Comparison of ENCODE assay signal across 8 cellular contexts in the genomic region with DNA sequence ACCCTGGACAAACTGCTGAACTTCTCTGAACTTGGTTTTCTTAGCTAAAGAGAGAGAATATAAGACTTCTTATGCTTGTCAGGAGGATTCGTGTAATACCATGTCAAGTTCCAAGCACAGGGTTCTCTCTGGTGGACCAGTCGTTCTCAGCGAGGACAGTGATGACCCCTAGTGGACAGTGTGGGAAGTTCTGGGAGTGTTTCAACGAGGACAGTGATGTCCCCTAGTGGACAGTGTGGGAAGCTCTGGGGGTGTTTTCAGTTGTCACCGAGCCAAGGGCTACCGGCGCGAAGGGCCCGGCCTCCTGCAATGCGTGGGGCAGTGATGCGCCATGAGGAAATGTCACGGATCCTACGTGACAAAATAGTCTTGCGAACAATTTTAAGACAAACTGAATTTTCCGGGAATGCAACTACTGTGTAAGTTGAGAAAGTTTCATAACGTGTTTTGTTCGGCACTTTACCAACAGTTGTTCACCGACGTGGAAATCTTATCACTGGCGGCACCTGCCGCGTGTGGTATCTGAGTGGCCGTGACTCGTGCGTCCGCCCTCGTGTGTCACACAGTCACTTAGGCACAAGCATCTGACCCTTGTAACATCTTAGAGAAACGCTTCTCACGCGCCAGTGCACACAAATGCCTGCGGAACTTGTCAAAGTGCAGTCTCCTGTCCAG. TPM values are rescaled to one million over a fixed set of nuclear protein-coding genes. Genes with fewer than 3 reads are reported as not detected.
DNase-seq lines count a peak whose midpoint lies in the region; FAIRE-seq and TF ChIP-seq lines count a peak whose summit lies in the region.

No MANE protein-coding gene starts in this region.

- 32 to 39% methylated on average over 31 of the region's 31 CpGs for WGBS in tibial nerve, 2 donors

- H3K27me3 ChIP-seq in tibial nerve: no peaks in the 10 kb centered on the region

- no peak for TF ChIP-seq POLR2A in tibial nerve (IDR thresholded peaks at IDR 0.05)

- no peak overlapping the region for H3K27ac ChIP-seq in HEK293 (ENCODE audit: extremely low read depth, low read depth, low read length)
- no peak overlapping the region for H3K27ac ChIP-seq in tibial nerve

- no peaks in the 10 kb centered on the region for H3K4me1 ChIP-seq in HEK293 (ENCODE audit: control insufficient read depth, insufficient read depth, low read length)
- peaks cover 0 to 5% (median 0%) of the 10 kb centered on the region in 4 donors for H3K4me1 ChIP-seq in tibial nerve

- H3K27me3 Mint-ChIP-seq in osteocyte (ENCODE audit: unreplicated experiment): no peaks in the 10 kb centered on the region

- POLR2A ChIA-PET in HEK293 (lab: Yijun Ruan, JAX): no interaction called here

- peak; percentile 46 for DNase-seq in GM04503 (ENCODE audit: low read depth)
- DNase-seq in MV-4-11 (lab: John Stamatoyannopoulos, UW): peak; percentile 86
- DNase-seq in SIG-M5 (lab: John Stamatoyannopoulos, UW): peak; percentile 61
- peak; percentile 77 for DNase-seq in activated effector memory CD4-positive, alpha-beta T cell treated with Interleukin-2 at 50 U/mL for 16 hours
- peak; percentile 84 to 92 for DNase-seq in frontal cortex (ENCODE audit: low spot score in 2 of 2)
- DNase-seq in osteocyte (ENCODE audit: extremely low spot score, unreplicated experiment): peak; percentile 95
- DNase-seq in tibial nerve (ENCODE audit: low spot score in 2 of 2): peak; percentile 90 to 98

- CTCF ChIA-PET in HEK293 (lab: Yijun Ruan, JAX): interaction anchor here (0.6 to 2.9 kb wide), 36 partner anchors 8 to 580 kb away, joined by 3 to 11 read pairs (median 4); a partner anchor contains a TSS

- H3K27ac Mint-ChIP-seq in osteocyte (ENCODE audit: unreplicated experiment): no peak overlapping the region

- no peaks in the 10 kb centered on the region for H3K36me3 Mint-ChIP-seq in osteocyte (ENCODE audit: unreplicated experiment)

- H3K4me3 ChIP-seq in HEK293 (ENCODE audit: low read depth, low read length): no peak overlapping the region
- no peak overlapping the region for H3K4me3 ChIP-seq in tibial nerve

- no peaks in the 10 kb centered on the region for H3K9me3 ChIP-seq in HEK293 (ENCODE audit: control insufficient read depth, insufficient read depth, low read depth, low read length)
- H3K9me3 ChIP-seq in tibial nerve: no peaks in the 10 kb centered on the region

- H3K9me3 Mint-ChIP-seq in osteocyte (ENCODE audit: unreplicated experiment): no peaks in the 10 kb centered on the region

- peak; percentile 95 for TF ChIP-seq CTCF in HEK293 (tag by site-specific recombination; IDR thresholded peaks at IDR 0.05)
- peak; percentile 100 for TF ChIP-seq CTCF in osteocyte (IDR thresholded peaks at IDR 0.05)
- peak; percentile 99 to 100 (median 99) for TF ChIP-seq CTCF in tibial nerve (IDR thresholded peaks at IDR 0.05)

- FAIRE-seq in frontal cortex (lab: Jason Lieb, UNC): no peak

- TF ChIP-seq EP300 in tibial nerve (IDR thresholded peaks at IDR 0.05): peak in 1 of 2 donors; percentile 57

- H3K36me3 ChIP-seq in HEK293 (ENCODE audit: control insufficient read depth in 2 of 2, insufficient read depth in 1 of 2, low read length in 2 of 2): no peaks in the 10 kb centered on the region
- H3K36me3 ChIP-seq in tibial nerve: no peaks in the 10 kb centered on the region

- H3K4me3 Mint-ChIP-seq in osteocyte (ENCODE audit: unreplicated experiment): no peak overlapping the region

- H3K4me1 Mint-ChIP-seq in osteocyte (ENCODE audit: unreplicated experiment): peaks cover 2% of the 10 kb centered on the region

TF ChIP-seq in HEK293, 187 proteins besides CTCF, POLR2A, EP300 and RAD21 (continues in another document):
- TF ChIP-seq, protein P1, sequence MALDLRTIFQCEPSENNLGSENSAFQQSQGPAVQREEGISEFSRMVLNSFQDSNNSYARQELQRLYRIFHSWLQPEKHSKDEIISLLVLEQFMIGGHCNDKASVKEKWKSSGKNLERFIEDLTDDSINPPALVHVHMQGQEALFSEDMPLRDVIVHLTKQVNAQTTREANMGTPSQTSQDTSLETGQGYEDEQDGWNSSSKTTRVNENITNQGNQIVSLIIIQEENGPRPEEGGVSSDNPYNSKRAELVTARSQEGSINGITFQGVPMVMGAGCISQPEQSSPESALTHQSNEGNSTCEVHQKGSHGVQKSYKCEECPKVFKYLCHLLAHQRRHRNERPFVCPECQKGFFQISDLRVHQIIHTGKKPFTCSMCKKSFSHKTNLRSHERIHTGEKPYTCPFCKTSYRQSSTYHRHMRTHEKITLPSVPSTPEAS (tag by site-specific recombination; IDR thresholded peaks at IDR 0.05): no peak
- TF ChIP-seq ZNF221 (tag by site-specific recombination; IDR thresholded peaks at IDR 0.05; ENCODE audit: borderline replicate concordance) (no peak), KLF8 (tag by site-specific recombination; IDR thresholded peaks at IDR 0.05) (peak; percentile 29; the same call in 1 of the 2 replicates), YY2 (tag by site-specific recombination; IDR thresholded peaks at IDR 0.05) (no peak), ZFHX2 (tag by site-specific recombination; conservative IDR thresholded peaks at IDR 0.05) (peak; percentile 39; the same call in 1 of the 2 replicates), ZBTB7A (tag by site-specific recombination; IDR thresholded peaks at IDR 0.05; ENCODE audit: low read depth) (0 out of 2 replicates have a peak, but pooled peaks have one; percentile 37), ZNF792 (tag by site-specific recombination; IDR thresholded peaks at IDR 0.05) (no peak), ZBTB8A (tag by site-specific recombination; IDR thresholded peaks at IDR 0.05) (0 out of 2 replicates have a peak, but pooled peaks have one; percentile 39), ZBTB1 (tag by site-specific recombination; IDR thresholded peaks at IDR 0.05) (no peak), ZNF501 (tag by site-specific recombination; IDR thresholded peaks at IDR 0.05) (peak; percentile 73; the same call in 1 of the 2 replicates), TCF7L2 (IDR thresholded peaks at IDR 0.05; ENCODE audit: borderline replicate concordance, low read depth, low read length) (no peak), SCRT1 (tag by site-specific recombination; IDR thresholded peaks at IDR 0.05; ENCODE audit: borderline replicate concordance) (0 out of 2 replicates have a peak, but pooled peaks have one; percentile 21), ZNF157 (tag by site-specific recombination; IDR thresholded peaks at IDR 0.05) (no peak), ZNF785 (tag by site-specific recombination; IDR thresholded peaks at IDR 0.05) (no peak)
- TF ChIP-seq, protein P2, sequence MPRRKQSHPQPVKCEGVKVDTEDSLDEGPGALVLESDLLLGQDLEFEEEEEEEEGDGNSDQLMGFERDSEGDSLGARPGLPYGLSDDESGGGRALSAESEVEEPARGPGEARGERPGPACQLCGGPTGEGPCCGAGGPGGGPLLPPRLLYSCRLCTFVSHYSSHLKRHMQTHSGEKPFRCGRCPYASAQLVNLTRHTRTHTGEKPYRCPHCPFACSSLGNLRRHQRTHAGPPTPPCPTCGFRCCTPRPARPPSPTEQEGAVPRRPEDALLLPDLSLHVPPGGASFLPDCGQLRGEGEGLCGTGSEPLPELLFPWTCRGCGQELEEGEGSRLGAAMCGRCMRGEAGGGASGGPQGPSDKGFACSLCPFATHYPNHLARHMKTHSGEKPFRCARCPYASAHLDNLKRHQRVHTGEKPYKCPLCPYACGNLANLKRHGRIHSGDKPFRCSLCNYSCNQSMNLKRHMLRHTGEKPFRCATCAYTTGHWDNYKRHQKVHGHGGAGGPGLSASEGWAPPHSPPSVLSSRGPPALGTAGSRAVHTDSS (tag by site-specific recombination; IDR thresholded peaks at IDR 0.05): no peak
- TF ChIP-seq, protein P3, sequence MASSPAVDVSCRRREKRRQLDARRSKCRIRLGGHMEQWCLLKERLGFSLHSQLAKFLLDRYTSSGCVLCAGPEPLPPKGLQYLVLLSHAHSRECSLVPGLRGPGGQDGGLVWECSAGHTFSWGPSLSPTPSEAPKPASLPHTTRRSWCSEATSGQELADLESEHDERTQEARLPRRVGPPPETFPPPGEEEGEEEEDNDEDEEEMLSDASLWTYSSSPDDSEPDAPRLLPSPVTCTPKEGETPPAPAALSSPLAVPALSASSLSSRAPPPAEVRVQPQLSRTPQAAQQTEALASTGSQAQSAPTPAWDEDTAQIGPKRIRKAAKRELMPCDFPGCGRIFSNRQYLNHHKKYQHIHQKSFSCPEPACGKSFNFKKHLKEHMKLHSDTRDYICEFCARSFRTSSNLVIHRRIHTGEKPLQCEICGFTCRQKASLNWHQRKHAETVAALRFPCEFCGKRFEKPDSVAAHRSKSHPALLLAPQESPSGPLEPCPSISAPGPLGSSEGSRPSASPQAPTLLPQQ (tag by site-specific recombination; IDR thresholded peaks at IDR 0.05): 0 out of 2 replicates have a peak, but pooled peaks have one; percentile 43
- TF ChIP-seq, protein P4, sequence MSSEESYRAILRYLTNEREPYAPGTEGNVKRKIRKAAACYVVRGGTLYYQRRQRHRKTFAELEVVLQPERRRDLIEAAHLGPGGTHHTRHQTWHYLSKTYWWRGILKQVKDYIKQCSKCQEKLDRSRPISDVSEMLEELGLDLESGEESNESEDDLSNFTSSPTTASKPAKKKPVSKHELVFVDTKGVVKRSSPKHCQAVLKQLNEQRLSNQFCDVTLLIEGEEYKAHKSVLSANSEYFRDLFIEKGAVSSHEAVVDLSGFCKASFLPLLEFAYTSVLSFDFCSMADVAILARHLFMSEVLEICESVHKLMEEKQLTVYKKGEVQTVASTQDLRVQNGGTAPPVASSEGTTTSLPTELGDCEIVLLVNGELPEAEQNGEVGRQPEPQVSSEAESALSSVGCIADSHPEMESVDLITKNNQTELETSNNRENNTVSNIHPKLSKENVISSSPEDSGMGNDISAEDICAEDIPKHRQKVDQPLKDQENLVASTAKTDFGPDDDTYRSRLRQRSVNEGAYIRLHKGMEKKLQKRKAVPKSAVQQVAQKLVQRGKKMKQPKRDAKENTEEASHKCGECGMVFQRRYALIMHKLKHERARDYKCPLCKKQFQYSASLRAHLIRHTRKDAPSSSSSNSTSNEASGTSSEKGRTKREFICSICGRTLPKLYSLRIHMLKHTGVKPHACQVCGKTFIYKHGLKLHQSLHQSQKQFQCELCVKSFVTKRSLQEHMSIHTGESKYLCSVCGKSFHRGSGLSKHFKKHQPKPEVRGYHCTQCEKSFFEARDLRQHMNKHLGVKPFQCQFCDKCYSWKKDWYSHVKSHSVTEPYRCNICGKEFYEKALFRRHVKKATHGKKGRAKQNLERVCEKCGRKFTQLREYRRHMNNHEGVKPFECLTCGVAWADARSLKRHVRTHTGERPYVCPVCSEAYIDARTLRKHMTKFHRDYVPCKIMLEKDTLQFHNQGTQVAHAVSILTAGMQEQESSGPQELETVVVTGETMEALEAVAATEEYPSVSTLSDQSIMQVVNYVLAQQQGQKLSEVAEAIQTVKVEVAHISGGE (tag by site-specific recombination; conservative IDR thresholded peaks at IDR 0.05; ENCODE audit: low read depth): no peak

RNA-seq across cellular contexts. Expression of a gene that starts 39.3 kb away (rescaled TPM):
- total RNA-seq in frontal cortex: 0.41 TPM
- total RNA-seq in osteocyte: not detected in 2 replicates
- not detected for total RNA-seq in tibial nerve

RNA-seq across cellular contexts. Expression of a gene that starts 57.4 kb away (rescaled TPM):
- 11.0 TPM for total RNA-seq in frontal cortex
- 42.9 and 54.2 TPM in 2 replicates for total RNA-seq in osteocyte
- total RNA-seq in tibial nerve: 10 to 100 TPM; 22.2 to 81.9 (median 34.0) TPM
